Comparison of ENCODE assay signal across 1 cellular context in genomic region chr1:41474490-41475271, GRCh38.
TF ChIP-seq lines count a peak whose summit lies in the region.

No MANE protein-coding gene starts in this region.

TF ChIP-seq in GM23338, 12 proteins besides CTCF, POLR2A, EP300 and RAD21 (continued from another document):
- TF ChIP-seq, protein P1, sequence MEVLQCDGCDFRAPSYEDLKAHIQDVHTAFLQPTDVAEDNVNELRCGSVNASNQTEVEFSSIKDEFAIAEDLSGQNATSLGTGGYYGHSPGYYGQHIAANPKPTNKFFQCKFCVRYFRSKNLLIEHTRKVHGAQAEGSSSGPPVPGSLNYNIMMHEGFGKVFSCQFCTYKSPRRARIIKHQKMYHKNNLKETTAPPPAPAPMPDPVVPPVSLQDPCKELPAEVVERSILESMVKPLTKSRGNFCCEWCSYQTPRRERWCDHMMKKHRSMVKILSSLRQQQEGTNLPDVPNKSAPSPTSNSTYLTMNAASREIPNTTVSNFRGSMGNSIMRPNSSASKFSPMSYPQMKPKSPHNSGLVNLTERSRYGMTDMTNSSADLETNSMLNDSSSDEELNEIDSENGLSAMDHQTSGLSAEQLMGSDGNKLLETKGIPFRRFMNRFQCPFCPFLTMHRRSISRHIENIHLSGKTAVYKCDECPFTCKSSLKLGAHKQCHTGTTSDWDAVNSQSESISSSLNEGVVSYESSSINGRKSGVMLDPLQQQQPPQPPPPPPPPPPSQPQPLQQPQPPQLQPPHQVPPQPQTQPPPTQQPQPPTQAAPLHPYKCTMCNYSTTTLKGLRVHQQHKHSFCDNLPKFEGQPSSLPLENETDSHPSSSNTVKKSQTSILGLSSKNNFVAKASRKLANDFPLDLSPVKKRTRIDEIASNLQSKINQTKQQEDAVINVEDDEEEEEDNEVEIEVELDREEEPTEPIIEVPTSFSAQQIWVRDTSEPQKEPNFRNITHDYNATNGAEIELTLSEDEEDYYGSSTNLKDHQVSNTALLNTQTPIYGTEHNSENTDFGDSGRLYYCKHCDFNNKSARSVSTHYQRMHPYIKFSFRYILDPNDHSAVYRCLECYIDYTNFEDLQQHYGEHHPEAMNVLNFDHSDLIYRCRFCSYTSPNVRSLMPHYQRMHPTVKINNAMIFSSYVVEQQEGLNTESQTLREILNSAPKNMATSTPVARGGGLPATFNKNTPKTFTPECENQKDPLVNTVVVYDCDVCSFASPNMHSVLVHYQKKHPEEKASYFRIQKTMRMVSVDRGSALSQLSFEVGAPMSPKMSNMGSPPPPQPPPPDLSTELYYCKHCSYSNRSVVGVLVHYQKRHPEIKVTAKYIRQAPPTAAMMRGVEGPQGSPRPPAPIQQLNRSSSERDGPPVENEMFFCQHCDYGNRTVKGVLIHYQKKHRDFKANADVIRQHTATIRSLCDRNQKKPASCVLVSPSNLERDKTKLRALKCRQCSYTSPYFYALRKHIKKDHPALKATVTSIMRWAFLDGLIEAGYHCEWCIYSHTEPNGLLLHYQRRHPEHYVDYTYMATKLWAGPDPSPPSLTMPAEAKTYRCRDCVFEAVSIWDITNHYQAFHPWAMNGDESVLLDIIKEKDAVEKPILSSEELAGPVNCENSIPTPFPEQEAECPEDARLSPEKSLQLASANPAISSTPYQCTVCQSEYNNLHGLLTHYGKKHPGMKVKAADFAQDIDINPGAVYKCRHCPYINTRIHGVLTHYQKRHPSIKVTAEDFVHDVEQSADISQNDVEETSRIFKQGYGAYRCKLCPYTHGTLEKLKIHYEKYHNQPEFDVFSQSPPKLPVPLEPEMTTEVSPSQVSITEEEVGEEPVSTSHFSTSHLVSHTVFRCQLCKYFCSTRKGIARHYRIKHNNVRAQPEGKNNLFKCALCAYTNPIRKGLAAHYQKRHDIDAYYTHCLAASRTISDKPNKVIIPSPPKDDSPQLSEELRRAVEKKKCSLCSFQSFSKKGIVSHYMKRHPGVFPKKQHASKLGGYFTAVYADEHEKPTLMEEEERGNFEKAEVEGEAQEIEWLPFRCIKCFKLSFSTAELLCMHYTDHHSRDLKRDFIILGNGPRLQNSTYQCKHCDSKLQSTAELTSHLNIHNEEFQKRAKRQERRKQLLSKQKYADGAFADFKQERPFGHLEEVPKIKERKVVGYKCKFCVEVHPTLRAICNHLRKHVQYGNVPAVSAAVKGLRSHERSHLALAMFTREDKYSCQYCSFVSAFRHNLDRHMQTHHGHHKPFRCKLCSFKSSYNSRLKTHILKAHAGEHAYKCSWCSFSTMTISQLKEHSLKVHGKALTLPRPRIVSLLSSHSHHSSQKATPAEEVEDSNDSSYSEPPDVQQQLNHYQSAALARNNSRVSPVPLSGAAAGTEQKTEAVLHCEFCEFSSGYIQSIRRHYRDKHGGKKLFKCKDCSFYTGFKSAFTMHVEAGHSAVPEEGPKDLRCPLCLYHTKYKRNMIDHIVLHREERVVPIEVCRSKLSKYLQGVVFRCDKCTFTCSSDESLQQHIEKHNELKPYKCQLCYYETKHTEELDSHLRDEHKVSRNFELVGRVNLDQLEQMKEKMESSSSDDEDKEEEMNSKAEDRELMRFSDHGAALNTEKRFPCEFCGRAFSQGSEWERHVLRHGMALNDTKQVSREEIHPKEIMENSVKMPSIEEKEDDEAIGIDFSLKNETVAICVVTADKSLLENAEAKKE (CRISPR knock-in tag; IDR thresholded peaks at IDR 0.05) = no peak
